Comparison of ENCODE assay signal across 8 cellular contexts in genomic region chr22:39236321-39237275, GRCh38. TPM values are rescaled to one million over a fixed set of nuclear protein-coding genes. Genes with fewer than 3 reads are reported as not detected.
DNase-seq lines count a peak whose midpoint lies in the region; ATAC-seq and TF ChIP-seq lines count a peak whose summit lies in the region.

No MANE protein-coding gene starts in this region.

- H3K9me2 ChIP-seq in HCT116 (ENCODE audit: insufficient read depth) (no peaks in the 10 kb centered on the region), OCI-LY7 (ENCODE audit: insufficient read depth, low read length) (no peaks in the 10 kb centered on the region)

- H3K4me2 ChIP-seq in HCT116 (ENCODE audit: low read length) (peak overlapping the region; percentile 37; the same call in 1 of the 2 replicates), OCI-LY7 (ENCODE audit: low read length) (no peak overlapping the region)

- H3K27ac ChIP-seq in CD4-positive, alpha-beta memory T cell (ENCODE audit: low read depth, low read length): no peak overlapping the region
- H3K27ac ChIP-seq in HCT116 (ENCODE audit: low read depth, low read length) (no peak overlapping the region), OCI-LY7 (ENCODE audit: low read depth, low read length, poor library complexity, severe bottlenecking) (no peak overlapping the region)
- H3K27ac ChIP-seq in effector memory CD4-positive, alpha-beta T cell (ENCODE audit: insufficient read depth, low read length, poor library complexity, severe bottlenecking): no peak overlapping the region

- H3K27me3 Mint-ChIP-seq in CD4-positive, alpha-beta memory T cell: peaks cover 5 to 9% of the 10 kb centered on the region in 2 donors

- H4K20me1 ChIP-seq in HCT116 (ENCODE audit: insufficient read depth) (no peaks in the 10 kb centered on the region), OCI-LY7 (ENCODE audit: insufficient read depth, low read length) (no peaks in the 10 kb centered on the region)

- POLR2A ChIA-PET in CD4-positive, alpha-beta memory T cell (lab: Charles Lee; ENCODE audit: partially characterized antibody): interaction anchor here (0.8 to 2.5 kb wide), 6 partner anchors 8 to 83 kb away, joined by 3 to 12 read pairs (median 6); partner anchors contain the start of genes PDGFB and RPL3
- POLR2A ChIA-PET in HCT116 (lab: Charles Lee): interaction anchor here (1.0 kb wide), 1 partner anchor 8 kb away, joined by 3 read pairs; the partner anchor contains the start of gene PDGFB
- POLR2A ChIA-PET in OCI-LY7 (lab: Charles Lee): no interaction called here

- no peak for TF ChIP-seq RAD21 in HCT116 (IDR thresholded peaks at IDR 0.05; ENCODE audit: low read depth)

- ATAC-seq in HCT116 (no peak), HG03280 (IDR thresholded peaks at IDR 0.05; ENCODE audit: unreplicated experiment) (no peak)

- CTCF ChIA-PET in CD4-positive, alpha-beta memory T cell (lab: Charles Lee; ENCODE audit: partially characterized antibody): interaction anchor here (0.7 to 2.1 kb wide), 7 partner anchors 20 to 80 kb away, joined by 3 to 5 read pairs (median 4); no protein-coding TSS in a partner anchor
- CTCF ChIA-PET in HCT116 (lab: Charles Lee) (no interaction called here), OCI-LY7 (lab: Charles Lee; ENCODE audit: unreplicated experiment) (no interaction called here)

- peaks cover 70% of the 10 kb centered on the region for H3K4me1 ChIP-seq in CD4-positive, alpha-beta memory T cell (ENCODE audit: insufficient read depth, low read length)
- peaks cover 56 to 74% of the 10 kb centered on the region in 2 experiments for H3K4me1 ChIP-seq in HCT116 (ENCODE audit: control insufficient read depth in 1 of 2, insufficient read depth in 2 of 2, low read length in 2 of 2)
- peaks cover 61% of the 10 kb centered on the region for H3K4me1 ChIP-seq in effector memory CD4-positive, alpha-beta T cell (ENCODE audit: control insufficient read depth, insufficient read depth, low read length, poor library complexity, severe bottlenecking)
- peaks cover 7% of the 10 kb centered on the region for H3K4me1 ChIP-seq in OCI-LY7 (ENCODE audit: insufficient read depth, low read length, poor library complexity, severe bottlenecking)

- peaks cover 37 to 74% (median 55%) of the 10 kb centered on the region in 4 donors for H3K4me1 Mint-ChIP-seq in CD4-positive, alpha-beta memory T cell

- peaks cover 42% of the 10 kb centered on the region; the same call in 1 of the 2 replicates for H3K79me2 ChIP-seq in HCT116 (ENCODE audit: insufficient read depth, low read length)
- no peaks in the 10 kb centered on the region for H3K79me2 ChIP-seq in OCI-LY7 (ENCODE audit: insufficient read depth, low read depth, low read length)

- no peaks in the 10 kb centered on the region for H3K27me3 ChIP-seq in CD4-positive, alpha-beta memory T cell (ENCODE audit: insufficient read depth, low read length)
- H3K27me3 ChIP-seq in HCT116 (ENCODE audit: insufficient read depth, low read length): no peaks in the 10 kb centered on the region
- peaks cover 5% of the 10 kb centered on the region for H3K27me3 ChIP-seq in effector memory CD4-positive, alpha-beta T cell (replicated peaks; ENCODE audit: control insufficient read depth, insufficient read depth, low read length, poor library complexity, severe bottlenecking)

- H3K27ac Mint-ChIP-seq in CD4-positive, alpha-beta memory T cell: peak overlapping the region; percentile 50 to 99 (median 81)

- intact Hi-C loops in CD4-positive, alpha-beta memory T cell (cut with micrococcal nuclease): loop anchor here (2.0 kb wide), 1 partner anchor 16 kb away; no protein-coding TSS in a partner anchor
- intact Hi-C loops in HCT116 (cut with micrococcal nuclease) (no loop called here), OCI-LY7 (cut with micrococcal nuclease; ENCODE audit: unreplicated experiment) (no loop called here)

- H3K36me3 Mint-ChIP-seq in CD4-positive, alpha-beta memory T cell: peaks cover 6 to 27% of the 10 kb centered on the region in 2 donors

- H3K4me3 ChIP-seq in CD4-positive, alpha-beta memory T cell (ENCODE audit: low read length in 2 of 2): peak overlapping the region; percentile 12 to 22
- H3K4me3 ChIP-seq in HCT116 (replicated peaks in 1 of 2; ENCODE audit: low read depth in 1 of 2, low read length in 2 of 2) (no peak overlapping the region), OCI-LY7 (ENCODE audit: low read depth, low read length, poor library complexity, severe bottlenecking) (no peak overlapping the region)
- peak overlapping the region; percentile 40 for H3K4me3 ChIP-seq in effector memory CD4-positive, alpha-beta T cell (ENCODE audit: insufficient read depth, low read depth, low read length, poor library complexity, severe bottlenecking)

- TF ChIP-seq POLR2A in HCT116 (IDR thresholded peaks at IDR 0.05; ENCODE audit: borderline replicate concordance, extremely low read depth, insufficient read depth, insufficient read length): no peak

- H3K36me3 ChIP-seq in CD4-positive, alpha-beta memory T cell (ENCODE audit: insufficient read depth, low read length): peaks cover 5% of the 10 kb centered on the region
- H3K36me3 ChIP-seq in HCT116 (ENCODE audit: control insufficient read depth in 1 of 2, insufficient read depth in 2 of 2, low read length in 2 of 2): peaks cover 0 to 4% of the 10 kb centered on the region in 2 experiments; a peak in 1 of 4 replicates
- no peaks in the 10 kb centered on the region for H3K36me3 ChIP-seq in effector memory CD4-positive, alpha-beta T cell (ENCODE audit: control insufficient read depth, insufficient read depth, low read length)
- no peaks in the 10 kb centered on the region for H3K36me3 ChIP-seq in OCI-LY7 (ENCODE audit: insufficient read depth, low read length)

- DNase-seq in CD4-positive, alpha-beta memory T cell: peak; percentile 61 to 77 (median 65)
- DNase-seq in HCT116 (ENCODE audit: low read depth, low spot score): no peak
- peak; percentile 25 for DNase-seq in SKM-1 treated with dmso at 0.1 percent for 144 hours (lab: John Stamatoyannopoulos, UW; ENCODE audit: unreplicated experiment)
- DNase-seq in effector memory CD4-positive, alpha-beta T cell: peak; percentile 32 to 35 (median 35)
- peak; percentile 54 for DNase-seq in stimulated activated CD4-positive, alpha-beta T cell treated with anti-CD3 and anti-CD28 coated beads, Interleukin-4, amount 100 ng/mL, for 24 hours
- DNase-seq in OCI-LY7 (ENCODE audit: low spot score): no peak
- DNase-seq in T1000 (lab: John Stamatoyannopoulos, UW): no peak

- RAD21 ChIA-PET in HCT116 (lab: Charles Lee; ENCODE audit: low non-redundant PET in 1 of 2, low total read pairs in 2 of 2, uncharacterized antibody in 2 of 2, unreplicated experiment in 2 of 2): interaction anchor here in 1 of 2 experiments (0.6 kb wide), 1 partner anchor 20 kb away, joined by 3 read pairs; no protein-coding TSS in a partner anchor

- BruUV-seq in HCT116 (replicated peaks; lab: Mats Ljungman, UMichigan): no TSS peak
- no TSS peak for BruUV-seq in OCI-LY7 (replicated peaks; lab: Mats Ljungman, UMichigan)

- peaks cover 0 to 2% (median 0%) of the 10 kb centered on the region in 8 donors for H3K9me3 Mint-ChIP-seq in CD4-positive, alpha-beta memory T cell

- TF ChIP-seq CTCF in HCT116 (IDR thresholded peaks at IDR 0.05 in 2 of 3, conservative IDR thresholded peaks at IDR 0.05 in 1 of 3; ENCODE audit: borderline replicate concordance in 1 of 3, insufficient read depth in 1 of 3, low read depth in 2 of 3, low read length in 2 of 3) (no peak), OCI-LY7 (conservative IDR thresholded peaks at IDR 0.05; ENCODE audit: low read length) (no peak)

- H3K9ac ChIP-seq in HCT116 (ENCODE audit: low read length): no peak overlapping the region

- peak overlapping the region; percentile 55 to 93 (median 82) for H3K4me3 Mint-ChIP-seq in CD4-positive, alpha-beta memory T cell

- H3K9me3 ChIP-seq in CD4-positive, alpha-beta memory T cell (ENCODE audit: control insufficient read depth in 1 of 2, low read length in 2 of 2): no peaks in the 10 kb centered on the region
- H3K9me3 ChIP-seq in HCT116 (ENCODE audit: control insufficient read depth in 1 of 2, insufficient read depth in 1 of 2, low read depth in 1 of 2, low read length in 2 of 2) (no peaks in the 10 kb centered on the region), OCI-LY7 (ENCODE audit: low read length) (no peaks in the 10 kb centered on the region)
- H3K9me3 ChIP-seq in effector memory CD4-positive, alpha-beta T cell (ENCODE audit: control insufficient read depth, low read length): no peaks in the 10 kb centered on the region

- H2AFZ ChIP-seq in HCT116 (ENCODE audit: low read depth, low read length, poor library complexity, severe bottlenecking): no peak overlapping the region
- H2AFZ ChIP-seq in OCI-LY7 (ENCODE audit: low read length): no peak overlapping the region

TF ChIP-seq in HCT116, 20 proteins besides CTCF, POLR2A, EP300 and RAD21 (continues in another document):
- TF ChIP-seq, protein P1, sequence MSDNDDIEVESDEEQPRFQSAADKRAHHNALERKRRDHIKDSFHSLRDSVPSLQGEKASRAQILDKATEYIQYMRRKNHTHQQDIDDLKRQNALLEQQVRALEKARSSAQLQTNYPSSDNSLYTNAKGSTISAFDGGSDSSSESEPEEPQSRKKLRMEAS (IDR thresholded peaks at IDR 0.05): no peak
- TF ChIP-seq EGR1 (IDR thresholded peaks at IDR 0.05; ENCODE audit: low read depth) (no peak), POLR2AphosphoS5 (IDR thresholded peaks at IDR 0.05; ENCODE audit: low read depth, low read length) (no peak)

RNA-seq across cellular contexts. Expression of gene PDGFB, which starts 8.2 kb away (rescaled TPM):
- total RNA-seq in CD4-positive, alpha-beta memory T cell: 10 to 100 TPM; 15.7 to 16.9 TPM
- polyA plus RNA-seq in CD4-positive, alpha-beta memory T cell: 10 to 100 TPM in 1 of 2 donors, 1 to 10 TPM in 1; 6.8 to 11.4 TPM
- 13.1 TPM for total RNA-seq in HCT116 (2021; ENCODE audit: unreplicated experiment)
- 15.7 and 16.0 TPM in 2 replicates for polyA plus RNA-seq in HCT116 (2012)
- not detected in 2 replicates for total RNA-seq in OCI-LY7 (2014; rRNA removed; shearing (Covaris generic))
- 0.13 and 0.27 TPM in 2 replicates for total RNA-seq in OCI-LY7 (2022)

Comparison
In these comparisons a context has a peak if more than half of its experiments do, and no peak if none do; other contexts are left out.
1. DNase-seq: peak in CD4-positive, alpha-beta memory T cell (5 of 5), SKM-1 treated with dmso at 0.1 percent for 144 hours (single experiment), effector memory CD4-positive, alpha-beta T cell (3 of 3) and stimulated activated CD4-positive, alpha-beta T cell treated with anti-CD3 and anti-CD28 coated beads, Interleukin-4, amount 100 ng/mL, for 24 hours (single experiment); none in HCT116 (single experiment), OCI-LY7 (single experiment) and T1000 (single experiment).
2. H3K4me3 ChIP-seq: peak in CD4-positive, alpha-beta memory T cell (2 of 2) and effector memory CD4-positive, alpha-beta T cell (single experiment); none in HCT116 (0 of 2) and OCI-LY7 (single experiment).
3. RNA of gene PDGFB, which starts 8.2 kb away (total RNA-seq): 15.7 to 16.9 TPM in CD4-positive, alpha-beta memory T cell and 13.1 TPM in HCT116 (single experiment); 0.13 to 0.27 TPM in OCI-LY7; every median in the first group is over 10 times any median in the second.